ENCODE assay signal across 6 cellular contexts in genomic region chr7:10577866-10578374, GRCh38.
"Had no signal": no experiment of that assay in that cellular context is flagged by ENCODE, and none has a peak within 500 bp of the region (broad histone marks: within the 10 kb centered on the region; RNA-seq: fewer than 3 reads in every experiment).

No MANE protein-coding gene starts in this region.

- H3K27ac ChIP-seq: GM23248 had no signal

- H3K4me3 ChIP-seq: GM23248 had no signal

- H2AFZ ChIP-seq: GM23248 had no signal

- DNase-seq: GM23248, GOT3, H9, HCEC 1CT, IMR-90, KBM-7 had no signal

- H3K9ac ChIP-seq: GM23248 had no signal
